ENCODE assay signal across 1 cellular context in genomic region chr1:107056426-107057196, GRCh38.
TF ChIP-seq lines count a peak whose summit lies in the region.

PRMT6 (plus strand) TSS chr1:107056674; CDS start chr1:107056716, 42 bp downstream.

TF ChIP-seq in HepG2, 621 proteins besides CTCF, POLR2A, EP300 and RAD21 (continued from another document and continues in another):
- TF ChIP-seq, protein P1, sequence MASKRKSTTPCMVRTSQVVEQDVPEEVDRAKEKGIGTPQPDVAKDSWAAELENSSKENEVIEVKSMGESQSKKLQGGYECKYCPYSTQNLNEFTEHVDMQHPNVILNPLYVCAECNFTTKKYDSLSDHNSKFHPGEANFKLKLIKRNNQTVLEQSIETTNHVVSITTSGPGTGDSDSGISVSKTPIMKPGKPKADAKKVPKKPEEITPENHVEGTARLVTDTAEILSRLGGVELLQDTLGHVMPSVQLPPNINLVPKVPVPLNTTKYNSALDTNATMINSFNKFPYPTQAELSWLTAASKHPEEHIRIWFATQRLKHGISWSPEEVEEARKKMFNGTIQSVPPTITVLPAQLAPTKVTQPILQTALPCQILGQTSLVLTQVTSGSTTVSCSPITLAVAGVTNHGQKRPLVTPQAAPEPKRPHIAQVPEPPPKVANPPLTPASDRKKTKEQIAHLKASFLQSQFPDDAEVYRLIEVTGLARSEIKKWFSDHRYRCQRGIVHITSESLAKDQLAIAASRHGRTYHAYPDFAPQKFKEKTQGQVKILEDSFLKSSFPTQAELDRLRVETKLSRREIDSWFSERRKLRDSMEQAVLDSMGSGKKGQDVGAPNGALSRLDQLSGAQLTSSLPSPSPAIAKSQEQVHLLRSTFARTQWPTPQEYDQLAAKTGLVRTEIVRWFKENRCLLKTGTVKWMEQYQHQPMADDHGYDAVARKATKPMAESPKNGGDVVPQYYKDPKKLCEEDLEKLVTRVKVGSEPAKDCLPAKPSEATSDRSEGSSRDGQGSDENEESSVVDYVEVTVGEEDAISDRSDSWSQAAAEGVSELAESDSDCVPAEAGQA (IDR thresholded peaks at IDR 0.05; ENCODE audit: low read depth), result no peak
- TF ChIP-seq, protein P1 (CRISPR knock-in tag; IDR thresholded peaks at IDR 0.05; ENCODE audit: borderline replicate concordance), result 0 out of 2 replicates have a peak, but pooled peaks have one; percentile 21
- TF ChIP-seq NFE2L2 (IDR thresholded peaks at IDR 0.05; ENCODE audit: low read length), result no peak
- no peak for TF ChIP-seq KDM4B (CRISPR knock-in tag; IDR thresholded peaks at IDR 0.05)
- TF ChIP-seq ZBTB39 (CRISPR knock-in tag; IDR thresholded peaks at IDR 0.05), result peak; percentile 50; the same call in 1 of the 2 replicates
- peak; percentile 94 for TF ChIP-seq ZNF143 (CRISPR knock-in tag; IDR thresholded peaks at IDR 0.05)
- TF ChIP-seq RBFOX2 (IDR thresholded peaks at IDR 0.05; ENCODE audit: low read depth, low read length), result peak; percentile 90
- TF ChIP-seq ZNF768 (CRISPR knock-in tag; IDR thresholded peaks at IDR 0.05), result 0 out of 2 replicates have a peak, but pooled peaks have one; percentile 20
- TF ChIP-seq ZBTB20 (CRISPR knock-in tag; IDR thresholded peaks at IDR 0.05; ENCODE audit: borderline replicate concordance, low read depth), result 0 out of 2 replicates have a peak, but pooled peaks have one; percentile 20
- peak; percentile 85 for TF ChIP-seq POLR2G (IDR thresholded peaks at IDR 0.05; ENCODE audit: low read depth, low read length)
- TF ChIP-seq PHF20 (CRISPR knock-in tag; IDR thresholded peaks at IDR 0.05), result peak; percentile 83
- TF ChIP-seq LCORL (IDR thresholded peaks at IDR 0.05), result no peak
- TF ChIP-seq LCORL (CRISPR knock-in tag; IDR thresholded peaks at IDR 0.05), result peak; percentile 57; the same call in 1 of the 2 replicates
- TF ChIP-seq YY1 (IDR thresholded peaks at IDR 0.05; ENCODE audit: insufficient read depth, insufficient replicate concordance, low read depth, low read length), result peak; percentile 89
- TF ChIP-seq RORA (CRISPR knock-in tag; IDR thresholded peaks at IDR 0.05), result no peak
- 0 out of 2 replicates have a peak, but pooled peaks have one; percentile 19 for TF ChIP-seq ZNF891 (CRISPR knock-in tag; IDR thresholded peaks at IDR 0.05)
- TF ChIP-seq GLI4 (CRISPR knock-in tag; IDR thresholded peaks at IDR 0.05; ENCODE audit: borderline replicate concordance), result peak; percentile 54; the same call in 1 of the 2 replicates
- peak; percentile 68 for TF ChIP-seq ELF3 (CRISPR knock-in tag; IDR thresholded peaks at IDR 0.05)
- 0 out of 2 replicates have a peak, but pooled peaks have one; percentile 18 for TF ChIP-seq RNF2 (conservative IDR thresholded peaks at IDR 0.05; ENCODE audit: low read depth)
- 0 out of 2 replicates have a peak, but pooled peaks have one; percentile 60 for TF ChIP-seq ZNF34 (CRISPR knock-in tag; IDR thresholded peaks at IDR 0.05; ENCODE audit: borderline replicate concordance)
- TF ChIP-seq, protein P2, sequence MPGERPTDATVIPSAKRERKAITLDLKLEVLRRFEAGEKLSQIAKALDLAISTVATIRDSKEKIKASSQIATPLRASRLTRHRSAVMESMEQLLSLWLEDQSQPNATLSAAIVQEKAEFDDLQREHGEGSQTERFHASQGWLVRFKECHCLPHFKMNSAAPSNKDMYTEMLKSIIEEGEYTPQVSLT (CRISPR knock-in tag; IDR thresholded peaks at IDR 0.05; ENCODE audit: borderline replicate concordance, low read depth), result no peak
- TF ChIP-seq, protein P3, sequence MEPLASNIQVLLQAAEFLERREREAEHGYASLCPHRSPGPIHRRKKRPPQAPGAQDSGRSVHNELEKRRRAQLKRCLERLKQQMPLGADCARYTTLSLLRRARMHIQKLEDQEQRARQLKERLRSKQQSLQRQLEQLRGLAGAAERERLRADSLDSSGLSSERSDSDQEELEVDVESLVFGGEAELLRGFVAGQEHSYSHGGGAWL (CRISPR knock-in tag; IDR thresholded peaks at IDR 0.05), result no peak
- peak; percentile 23; the same call in 1 of the 2 replicates for TF ChIP-seq ZNF879 (CRISPR knock-in tag; IDR thresholded peaks at IDR 0.05)
- TF ChIP-seq, protein P4, sequence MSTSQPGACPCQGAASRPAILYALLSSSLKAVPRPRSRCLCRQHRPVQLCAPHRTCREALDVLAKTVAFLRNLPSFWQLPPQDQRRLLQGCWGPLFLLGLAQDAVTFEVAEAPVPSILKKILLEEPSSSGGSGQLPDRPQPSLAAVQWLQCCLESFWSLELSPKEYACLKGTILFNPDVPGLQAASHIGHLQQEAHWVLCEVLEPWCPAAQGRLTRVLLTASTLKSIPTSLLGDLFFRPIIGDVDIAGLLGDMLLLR (CRISPR knock-in tag; IDR thresholded peaks at IDR 0.05), result no peak
- TF ChIP-seq ZFP90 (CRISPR knock-in tag; IDR thresholded peaks at IDR 0.05; ENCODE audit: borderline replicate concordance), result peak; percentile 46
- TF ChIP-seq SALL1 (CRISPR knock-in tag; IDR thresholded peaks at IDR 0.05), result peak; percentile 61
- peak; percentile 65 for TF ChIP-seq SPEN (CRISPR knock-in tag; IDR thresholded peaks at IDR 0.05; ENCODE audit: low read depth)
- 0 out of 2 replicates have a peak, but pooled peaks have one; percentile 23 for TF ChIP-seq ZSCAN30 (CRISPR knock-in tag; IDR thresholded peaks at IDR 0.05)
- TF ChIP-seq ATM (IDR thresholded peaks at IDR 0.05; ENCODE audit: borderline replicate concordance), result no peak
- 0 out of 2 replicates have a peak, but pooled peaks have one; percentile 28 for TF ChIP-seq MXD4 (CRISPR knock-in tag; IDR thresholded peaks at IDR 0.05)
- TF ChIP-seq ZNF205 (CRISPR knock-in tag; IDR thresholded peaks at IDR 0.05), result peak; percentile 23; the same call in 1 of the 2 replicates
- TF ChIP-seq, protein P5, sequence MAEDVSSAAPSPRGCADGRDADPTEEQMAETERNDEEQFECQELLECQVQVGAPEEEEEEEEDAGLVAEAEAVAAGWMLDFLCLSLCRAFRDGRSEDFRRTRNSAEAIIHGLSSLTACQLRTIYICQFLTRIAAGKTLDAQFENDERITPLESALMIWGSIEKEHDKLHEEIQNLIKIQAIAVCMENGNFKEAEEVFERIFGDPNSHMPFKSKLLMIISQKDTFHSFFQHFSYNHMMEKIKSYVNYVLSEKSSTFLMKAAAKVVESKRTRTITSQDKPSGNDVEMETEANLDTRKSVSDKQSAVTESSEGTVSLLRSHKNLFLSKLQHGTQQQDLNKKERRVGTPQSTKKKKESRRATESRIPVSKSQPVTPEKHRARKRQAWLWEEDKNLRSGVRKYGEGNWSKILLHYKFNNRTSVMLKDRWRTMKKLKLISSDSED (CRISPR knock-in tag; IDR thresholded peaks at IDR 0.05), result 0 out of 2 replicates have a peak, but pooled peaks have one; percentile 10
- no peak for TF ChIP-seq ZFP36 (IDR thresholded peaks at IDR 0.05; ENCODE audit: borderline replicate concordance, low read depth, low read length, partially characterized antibody)
- TF ChIP-seq ZNF543 (CRISPR knock-in tag; IDR thresholded peaks at IDR 0.05), result peak; percentile 41; the same call in 1 of the 2 replicates
- TF ChIP-seq SIX1 (CRISPR knock-in tag; IDR thresholded peaks at IDR 0.05; ENCODE audit: borderline replicate concordance), result no peak
- TF ChIP-seq HINFP (CRISPR knock-in tag; IDR thresholded peaks at IDR 0.05; ENCODE audit: low read depth), result peak; percentile 83; the same call in 1 of the 2 replicates
- peak; percentile 61; the same call in 1 of the 2 replicates for TF ChIP-seq ZNF639 (CRISPR knock-in tag; conservative IDR thresholded peaks at IDR 0.05)
- TF ChIP-seq DZIP1 (CRISPR knock-in tag; IDR thresholded peaks at IDR 0.05), result no peak
- TF ChIP-seq, protein P6, sequence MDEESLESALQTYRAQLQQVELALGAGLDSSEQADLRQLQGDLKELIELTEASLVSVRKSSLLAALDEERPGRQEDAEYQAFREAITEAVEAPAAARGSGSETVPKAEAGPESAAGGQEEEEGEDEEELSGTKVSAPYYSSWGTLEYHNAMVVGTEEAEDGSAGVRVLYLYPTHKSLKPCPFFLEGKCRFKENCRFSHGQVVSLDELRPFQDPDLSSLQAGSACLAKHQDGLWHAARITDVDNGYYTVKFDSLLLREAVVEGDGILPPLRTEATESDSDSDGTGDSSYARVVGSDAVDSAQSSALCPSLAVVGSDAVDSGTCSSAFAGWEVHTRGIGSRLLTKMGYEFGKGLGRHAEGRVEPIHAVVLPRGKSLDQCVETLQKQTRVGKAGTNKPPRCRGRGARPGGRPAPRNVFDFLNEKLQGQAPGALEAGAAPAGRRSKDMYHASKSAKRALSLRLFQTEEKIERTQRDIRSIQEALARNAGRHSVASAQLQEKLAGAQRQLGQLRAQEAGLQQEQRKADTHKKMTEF (CRISPR knock-in tag; IDR thresholded peaks at IDR 0.05), result peak; percentile 67; the same call in 1 of the 2 replicates
- TF ChIP-seq, protein P7, sequence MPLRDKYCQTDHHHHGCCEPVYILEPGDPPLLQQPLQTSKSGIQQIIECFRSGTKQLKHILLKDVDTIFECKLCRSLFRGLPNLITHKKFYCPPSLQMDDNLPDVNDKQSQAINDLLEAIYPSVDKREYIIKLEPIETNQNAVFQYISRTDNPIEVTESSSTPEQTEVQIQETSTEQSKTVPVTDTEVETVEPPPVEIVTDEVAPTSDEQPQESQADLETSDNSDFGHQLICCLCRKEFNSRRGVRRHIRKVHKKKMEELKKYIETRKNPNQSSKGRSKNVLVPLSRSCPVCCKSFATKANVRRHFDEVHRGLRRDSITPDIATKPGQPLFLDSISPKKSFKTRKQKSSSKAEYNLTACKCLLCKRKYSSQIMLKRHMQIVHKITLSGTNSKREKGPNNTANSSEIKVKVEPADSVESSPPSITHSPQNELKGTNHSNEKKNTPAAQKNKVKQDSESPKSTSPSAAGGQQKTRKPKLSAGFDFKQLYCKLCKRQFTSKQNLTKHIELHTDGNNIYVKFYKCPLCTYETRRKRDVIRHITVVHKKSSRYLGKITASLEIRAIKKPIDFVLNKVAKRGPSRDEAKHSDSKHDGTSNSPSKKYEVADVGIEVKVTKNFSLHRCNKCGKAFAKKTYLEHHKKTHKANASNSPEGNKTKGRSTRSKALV (CRISPR knock-in tag; IDR thresholded peaks at IDR 0.05), result 0 out of 2 replicates have a peak, but pooled peaks have one; percentile 42
